In genomic region chr5:146192571-146193043, GRCh38 we compare ENCODE assay signal across 29 cellular contexts.
"Had no signal": no experiment of that assay in that cellular context is flagged by ENCODE, and none has a peak within 500 bp of the region (broad histone marks: within the 10 kb centered on the region; RNA-seq: fewer than 3 reads in every experiment).

No MANE protein-coding gene starts in this region.

- H3K4me3 ChIP-seq: ascending aorta, Peyer's patch, SJSA1 had no signal

- H3K4me3 Mint-ChIP-seq: activated CD4-positive, alpha-beta T cell treated with anti-CD3 and anti-CD28 coated beads, Interleukin-2, amount 10 ng/mL, durations not matched to agents 7 days and 5 days; activated CD8-positive, alpha-beta memory T cell treated with anti-CD3 and anti-CD28 coated beads, Interleukin-2, amount 10 ng/mL, durations not matched to agents 7 days and 5 days; activated naive CD8-positive, alpha-beta T cell treated with anti-CD3 and anti-CD28 coated beads, Interleukin-2, amount 50 U/mL, for 24 hours; activated T-cell treated with anti-CD3 and anti-CD28 coated beads, Interleukin-2, amount 50 U/mL, for 24 hours; activated T-helper 1 cell treated with anti-CD3 and anti-CD28 coated beads, Interleukin-12 subunit alpha, Interleukin-12 subunit beta, Interleukin-2, Interleukin-4 antibody, amounts not matched to agents 30 ng/mL and 10 ng/mL and 1 ng/mL, durations not matched to agents 14 hours and 24 hours and 36 hours; central memory CD8-positive, alpha-beta T cell; T-helper 17 cell had no signal

- H3K9me3 ChIP-seq: ascending aorta, Peyer's patch, SJSA1 had no signal

- H3K27ac Mint-ChIP-seq: activated CD4-positive, alpha-beta T cell treated with anti-CD3 and anti-CD28 coated beads, Interleukin-2, amount 10 ng/mL, durations not matched to agents 7 days and 5 days; activated CD8-positive, alpha-beta memory T cell treated with anti-CD3 and anti-CD28 coated beads, Interleukin-2, amount 10 ng/mL, durations not matched to agents 7 days and 5 days; activated naive CD4-positive, alpha-beta T cell treated with anti-CD3 and anti-CD28 coated beads, Interleukin-2, amount 50 U/mL, for 72 hours; activated naive CD8-positive, alpha-beta T cell treated with anti-CD3 and anti-CD28 coated beads, Interleukin-2, amount 50 U/mL, for 24 hours; activated T-cell treated with anti-CD3 and anti-CD28 coated beads, Interleukin-2, amount 50 U/mL, for 24 hours; activated T-helper 1 cell treated with anti-CD3 and anti-CD28 coated beads, Interleukin-12 subunit alpha, Interleukin-12 subunit beta, Interleukin-2, Interleukin-4 antibody, amounts not matched to agents 30 ng/mL and 10 ng/mL and 1 ng/mL, durations not matched to agents 14 hours and 24 hours and 36 hours; brain; T-helper 17 cell had no signal

- DNase-seq: activated CD4-positive, alpha-beta T cell treated with anti-CD3 and anti-CD28 coated beads, Interleukin-2, amount 10 ng/mL, durations not matched to agents 7 days and 5 days; activated CD4-positive, CD25-positive, alpha-beta regulatory T cell; activated CD8-positive, alpha-beta memory T cell treated with anti-CD3 and anti-CD28 coated beads, Interleukin-2, amount 10 ng/mL, durations not matched to agents 7 days and 5 days; activated effector memory CD4-positive, alpha-beta T cell treated with Interleukin-2 at 50 U/mL for 16 hours; activated naive CD4-positive, alpha-beta T cell treated with Interleukin-2 at 50 U/mL for 16 hours; activated naive CD8-positive, alpha-beta T cell treated with anti-CD3 and anti-CD28 coated beads, Interleukin-2, amount 50 U/mL, for 24 hours; activated T-cell treated with anti-CD3 and anti-CD28 coated beads, Interleukin-2, amount 50 U/mL, for 24 hours; amniotic stem cell; NCI-H1092; NCI-H1417; NCI-H1930; NCI-H2171; NCI-H2227 treated with DMSO at 0.1 percent for 48 hours; NCI-H446 treated with DMSO at 0.1 percent for 48 hours; NCI-H524 treated with DMSO at 0.1 percent for 48 hours; NCI-H774; Peyer's patch; Right ventricle myocardium superior; T-helper 17 cell; T1000 had no signal

- FAIRE-seq: TTC549 had no signal

- H3K9me3 Mint-ChIP-seq: activated CD4-positive, alpha-beta T cell treated with anti-CD3 and anti-CD28 coated beads, Interleukin-2, amount 10 ng/mL, durations not matched to agents 7 days and 5 days; activated naive CD8-positive, alpha-beta T cell treated with anti-CD3 and anti-CD28 coated beads, Interleukin-2, amount 50 U/mL, for 24 hours; activated T-cell treated with anti-CD3 and anti-CD28 coated beads, Interleukin-2, amount 50 U/mL, for 24 hours; activated T-helper 1 cell treated with anti-CD3 and anti-CD28 coated beads, Interleukin-12 subunit alpha, Interleukin-12 subunit beta, Interleukin-2, Interleukin-4 antibody, amounts not matched to agents 30 ng/mL and 10 ng/mL and 1 ng/mL, durations not matched to agents 14 hours and 24 hours and 36 hours; brain; central memory CD8-positive, alpha-beta T cell had no signal

- H3K4me2 ChIP-seq: KMS-11 had no signal

- H3K4me1 Mint-ChIP-seq: activated CD4-positive, alpha-beta T cell treated with anti-CD3 and anti-CD28 coated beads, Interleukin-2, amount 10 ng/mL, durations not matched to agents 7 days and 5 days; brain; central memory CD8-positive, alpha-beta T cell; T-helper 17 cell had no signal

- H3K4me1 ChIP-seq: ascending aorta, Peyer's patch had no signal

- H3K9ac ChIP-seq: KMS-11 had no signal

- H3K27me3 ChIP-seq: ascending aorta, Peyer's patch, SJSA1 had no signal

- H3K36me3 Mint-ChIP-seq: activated CD8-positive, alpha-beta memory T cell treated with anti-CD3 and anti-CD28 coated beads, Interleukin-2, amount 10 ng/mL, durations not matched to agents 7 days and 5 days; activated naive CD4-positive, alpha-beta T cell treated with anti-CD3 and anti-CD28 coated beads, Interleukin-2, amount 50 U/mL, for 72 hours; brain had no signal

- ATAC-seq: activated CD8-positive, alpha-beta memory T cell treated with anti-CD3 and anti-CD28 coated beads, Interleukin-2, amount 10 ng/mL, durations not matched to agents 7 days and 5 days; activated naive CD4-positive, alpha-beta T cell treated with anti-CD3 and anti-CD28 coated beads, Interleukin-2, amount 50 U/mL, for 72 hours; activated naive CD8-positive, alpha-beta T cell treated with anti-CD3 and anti-CD28 coated beads, Interleukin-2, amount 50 U/mL, for 24 hours; T-helper 17 cell had no signal

- H3K27ac ChIP-seq: ascending aorta, KMS-11, Peyer's patch, RWPE1, SJSA1 had no signal

- H3K36me3 ChIP-seq: ascending aorta, Peyer's patch, SJSA1 had no signal
